15 cellular contexts compared by ENCODE assay signal in genomic region chr14:65184032-65184764, GRCh38.
DNase-seq lines count a peak whose midpoint lies in the region; ATAC-seq and TF ChIP-seq lines count a peak whose summit lies in the region.
"Had no signal": no experiment of that assay in that cellular context is flagged by ENCODE, and none has a peak within 500 bp of the region (broad histone marks: within the 10 kb centered on the region; RNA-seq: fewer than 3 reads in every experiment).

No MANE protein-coding gene starts in this region.

- TF ChIP-seq CTCF in RWPE2 (IDR thresholded peaks at IDR 0.05; ENCODE audit: poor library complexity, severe bottlenecking) (no peak), foreskin keratinocyte (conservative IDR thresholded peaks at IDR 0.05) (no peak)

- H2AFZ ChIP-seq in ACC112 (ENCODE audit: low read length, unreplicated experiment) (peak overlapping the region; percentile 29), GM23248 (peak overlapping the region; percentile 59)
- H2AFZ ChIP-seq: neural progenitor cell had no signal

- H3K4me1 ChIP-seq in ACC112 (ENCODE audit: control insufficient read depth, insufficient read depth, low read length, unreplicated experiment) (peaks cover 21% of the 10 kb centered on the region), GM23248 (ENCODE audit: insufficient read depth) (peaks cover 26% of the 10 kb centered on the region), RWPE2 (ENCODE audit: insufficient read depth, poor library complexity, severe bottlenecking) (peaks cover 21% of the 10 kb centered on the region), foreskin keratinocyte (peaks cover 16% of the 10 kb centered on the region)

- no peak overlapping the region for H3K27ac ChIP-seq in ACC112 (ENCODE audit: low read depth, low read length)
- no peak overlapping the region for H3K27ac ChIP-seq in GM23248
- H3K27ac ChIP-seq in RWPE2 (ENCODE audit: poor library complexity, severe bottlenecking) = peak overlapping the region; percentile 1
- H3K27ac ChIP-seq in foreskin keratinocyte = peak overlapping the region; percentile 66
- H3K27ac ChIP-seq: BLaER1, heart right ventricle, left ventricle myocardium inferior, neural progenitor cell had no signal

- H3K4me3 ChIP-seq in ACC112 (ENCODE audit: low read depth, low read length) (no peak overlapping the region), GM23248 (no peak overlapping the region), RWPE2 (ENCODE audit: severe bottlenecking) (no peak overlapping the region)
- H3K4me3 ChIP-seq: BLaER1, heart right ventricle, left ventricle myocardium inferior, neural progenitor cell had no signal

- no peak for TF ChIP-seq POLR2A in GM18505 (IDR thresholded peaks at IDR 0.05; ENCODE audit: borderline replicate concordance, extremely low read depth, insufficient read depth, insufficient read length)

- H3F3A ChIP-seq in GM23248 (ENCODE audit: insufficient read depth) = peaks cover 21% of the 10 kb centered on the region

- no peaks in the 10 kb centered on the region for H3K9me3 ChIP-seq in GM23248 (ENCODE audit: low read depth)
- no peaks in the 10 kb centered on the region for H3K9me3 ChIP-seq in RWPE2 (ENCODE audit: severe bottlenecking)

- no peaks in the 10 kb centered on the region for H3K79me2 ChIP-seq in ACC112 (ENCODE audit: control insufficient read depth, insufficient read depth, low read length, unreplicated experiment)
- H3K79me2 ChIP-seq in GM23248 (ENCODE audit: insufficient read depth) = no peaks in the 10 kb centered on the region

- DNase-seq in GM23248 (peak; percentile 71), RWPE2 (ENCODE audit: low spot score) (no peak), foreskin keratinocyte (peak; percentile 44 to 69), mesenteric fat pad (ENCODE audit: low spot score) (no peak)
- DNase-seq: activated naive CD4-positive, alpha-beta T cell treated with anti-CD3 and anti-CD28 coated beads for 36 hours; heart right ventricle; left ventricle myocardium inferior; T-helper 9 cell had no signal

- H3K9me2 ChIP-seq in GM23248 (ENCODE audit: insufficient read depth) = no peaks in the 10 kb centered on the region

- H3K36me3 ChIP-seq in ACC112 (ENCODE audit: insufficient read depth, low read length) (no peaks in the 10 kb centered on the region), GM23248 (ENCODE audit: low read depth) (no peaks in the 10 kb centered on the region), RWPE2 (ENCODE audit: low read depth) (no peaks in the 10 kb centered on the region)
- H3K36me3 ChIP-seq: BLaER1, heart right ventricle, left ventricle myocardium inferior, neural progenitor cell had no signal

- H3K9ac ChIP-seq in GM23248 = no peak overlapping the region
- H3K9ac ChIP-seq: BLaER1, neural progenitor cell had no signal

- WGBS in GM23248 (ENCODE audit: low coverage in 1 of 2, low lambda C conversion rate in 2 of 2, missing lambda C conversion rate in 2 of 2), 2 experiments = 60 to 64% methylated on average over 8 of the region's 8 CpGs

- ATAC-seq in RWPE2 (ENCODE audit: low read depth) (peak; percentile 62), foreskin keratinocyte (peak; percentile 64), GM18868 (IDR thresholded peaks at IDR 0.05; ENCODE audit: unreplicated experiment) (no peak), GM18505 (IDR thresholded peaks at IDR 0.05; ENCODE audit: unreplicated experiment) (no peak), esophagus mucosa (no peak)
- ATAC-seq: HCT116, heart right ventricle had no signal

- no peak overlapping the region for H3K4me2 ChIP-seq in GM23248 (ENCODE audit: unreplicated experiment)
- H3K4me2 ChIP-seq: BLaER1, neural progenitor cell had no signal

- H3K27me3 ChIP-seq in ACC112 (ENCODE audit: insufficient read depth, low read length) (no peaks in the 10 kb centered on the region), GM23248 (replicated peaks; ENCODE audit: insufficient read depth) (no peaks in the 10 kb centered on the region), RWPE2 (ENCODE audit: insufficient read depth, poor library complexity, severe bottlenecking) (no peaks in the 10 kb centered on the region), foreskin keratinocyte (no peaks in the 10 kb centered on the region)
- H3K27me3 ChIP-seq: BLaER1, heart right ventricle had no signal

- in situ Hi-C loops in GM23248 (cut with MboI) = no loop called here

- no peaks in the 10 kb centered on the region for H4K20me1 ChIP-seq in GM23248 (ENCODE audit: insufficient read depth)
- H4K20me1 ChIP-seq: BLaER1 had no signal

Comparison
In these comparisons a context has a peak if more than half of its experiments do, and no peak if none do; other contexts are left out.
1. H3K27ac ChIP-seq: peak in RWPE2 (single experiment) and foreskin keratinocyte (single experiment); none in ACC112 (single experiment) and GM23248 (single experiment).
2. DNase-seq: peak in GM23248 (single experiment) and foreskin keratinocyte (2 of 2); none in RWPE2 (single experiment) and mesenteric fat pad (single experiment).
3. ATAC-seq: peak in RWPE2 (single experiment) and foreskin keratinocyte (single experiment); none in GM18868 (single experiment), GM18505 (single experiment) and esophagus mucosa (single experiment).